ENCODE assay signal across 29 cellular contexts in genomic region chr2:39701137-39701536, GRCh38.
"Had no signal": no experiment of that assay in that cellular context is flagged by ENCODE, and none has a peak within 500 bp of the region (broad histone marks: within the 10 kb centered on the region; RNA-seq: fewer than 3 reads in every experiment).

No MANE protein-coding gene starts in this region.

- H3K27ac ChIP-seq: stomach, suprapubic skin, testis, thoracic aorta, thyroid gland, tibial artery, tibial nerve, transverse colon, upper lobe of left lung, upper lobe of right lung, uterus, vagina had no signal

- H3K4me3 ChIP-seq: stomach, suprapubic skin, testis, thoracic aorta, thyroid gland, tibial artery, tibial nerve, transverse colon, upper lobe of left lung, upper lobe of right lung, uterus, vagina had no signal

- H3K4me1 ChIP-seq: suprapubic skin, testis, transverse colon, uterus, vagina had no signal

- H3K4me1 Mint-ChIP-seq: stimulated activated effector memory CD8-positive, alpha-beta T cell treated with anti-CD3 and anti-CD28 coated beads, Interleukin-12 subunit alpha, Interleukin-12 subunit beta, amount 100 ng/mL, for 72 hours; stimulated activated memory B cell treated with anti-CD40 and anti-IgM and Interleukin-4, amounts not matched to agents 10 μg/mL and 1 μg/mL and 100 μg/mL, for 72 hours; stimulated activated naive B cell treated with anti-CD40 and anti-IgM and Interleukin-4, amounts not matched to agents 10 μg/mL and 1 μg/mL and 100 μg/mL, for 72 hours; stimulated activated naive CD8-positive, alpha-beta T cell treated with anti-CD3 and anti-CD28 coated beads, Interleukin-15, amount 100 ng/mL, for 72 hours had no signal

- H3K4me3 Mint-ChIP-seq: stimulated activated effector memory CD8-positive, alpha-beta T cell treated with anti-CD3 and anti-CD28 coated beads, Interleukin-12 subunit alpha, Interleukin-12 subunit beta, amount 100 ng/mL, for 72 hours; stimulated activated memory B cell treated with anti-CD40 and anti-IgM and Interleukin-4, amounts not matched to agents 10 μg/mL and 1 μg/mL and 100 μg/mL, for 72 hours; stimulated activated naive B cell treated with anti-CD40 and anti-IgM and Interleukin-4, amounts not matched to agents 10 μg/mL and 1 μg/mL and 100 μg/mL, for 72 hours; stimulated activated naive CD8-positive, alpha-beta T cell treated with anti-CD3 and anti-CD28 coated beads, Interleukin-15, amount 100 ng/mL, for 72 hours; stimulated activated naive CD8-positive, alpha-beta T cell treated with anti-CD3 and anti-CD28 coated beads, Interleukin-15, Interleukin-2, amounts not matched to agents 100 ng/mL and 50 ng/mL, for 24 hours; type B pancreatic cell had no signal

- DNase-seq: stimulated activated CD4-positive, alpha-beta T cell treated with anti-CD3 and anti-CD28 coated beads, Interleukin-2, amount 100 ng/mL, for 48 hours; stimulated activated CD4-positive, alpha-beta T cell treated with anti-CD3 and anti-CD28 coated beads, Interleukin-4, amount 100 ng/mL, for 1 hour; stimulated activated CD4-positive, alpha-beta T cell treated with anti-CD3 and anti-CD28 coated beads, Interleukin-4, amount 100 ng/mL, for 24 hours; stimulated activated CD4-positive, alpha-beta T cell treated with anti-CD3 and anti-CD28 coated beads, Interleukin-4, amount 100 ng/mL, for 4 hours; stimulated activated CD8-positive, alpha-beta memory T cell treated with anti-CD3 and anti-CD28 coated beads, Interleukin-4, amount 100 ng/mL, for 48 hours; stimulated activated naive B cell treated with anti-CD40 and anti-IgM and Interleukin-4, amounts not matched to agents 10 μg/mL and 1 μg/mL and 100 μg/mL, for 72 hours; stimulated activated naive CD4-positive, alpha-beta T cell; stimulated activated naive CD4-positive, alpha-beta T cell treated with Interleukin-2 at 50 U/mL for 16 hours; stimulated activated naive CD8-positive, alpha-beta T cell treated with anti-CD3 and anti-CD28 coated beads, Interleukin-15, amount 100 ng/mL, for 72 hours; stimulated activated naive CD8-positive, alpha-beta T cell treated with anti-CD3 and anti-CD28 coated beads, Interleukin-15, Interleukin-2, amounts not matched to agents 100 U/mL and 50 U/mL, for 24 hours; stomach; substantia nigra; testis; thyroid gland; tibial artery; transverse colon; trophoblast cell; upper lobe of left lung; upper lobe of right lung; uterus had no signal

- H3K9me3 ChIP-seq: testis, thyroid gland, vagina had no signal

- H3K36me3 ChIP-seq: stomach, suprapubic skin, thoracic aorta, thyroid gland, tibial artery, tibial nerve, transverse colon, upper lobe of left lung, upper lobe of right lung, uterus, vagina had no signal

- H3K36me3 Mint-ChIP-seq: stimulated activated effector memory CD8-positive, alpha-beta T cell treated with anti-CD3 and anti-CD28 coated beads, Interleukin-12 subunit alpha, Interleukin-12 subunit beta, amount 100 ng/mL, for 72 hours; type B pancreatic cell had no signal

- FAIRE-seq: urothelium cell line had no signal

- H3K9me3 Mint-ChIP-seq: type B pancreatic cell had no signal

- H3K27ac Mint-ChIP-seq: stimulated activated effector memory CD8-positive, alpha-beta T cell treated with anti-CD3 and anti-CD28 coated beads, Interleukin-12 subunit alpha, Interleukin-12 subunit beta, amount 100 ng/mL, for 72 hours; stimulated activated memory B cell treated with anti-CD40 and anti-IgM and Interleukin-4, amounts not matched to agents 10 μg/mL and 1 μg/mL and 100 μg/mL, for 72 hours; stimulated activated naive B cell treated with anti-CD40 and anti-IgM and Interleukin-4, amounts not matched to agents 10 μg/mL and 1 μg/mL and 100 μg/mL, for 72 hours; stimulated activated naive CD8-positive, alpha-beta T cell treated with anti-CD3 and anti-CD28 coated beads, Interleukin-15, amount 100 ng/mL, for 72 hours; stimulated activated naive CD8-positive, alpha-beta T cell treated with anti-CD3 and anti-CD28 coated beads, Interleukin-15, Interleukin-2, amounts not matched to agents 100 ng/mL and 50 ng/mL, for 24 hours; type B pancreatic cell had no signal

- H3K27me3 Mint-ChIP-seq: type B pancreatic cell had no signal
